Comparison of ENCODE assay signal across 12 cellular contexts in the genomic region with DNA sequence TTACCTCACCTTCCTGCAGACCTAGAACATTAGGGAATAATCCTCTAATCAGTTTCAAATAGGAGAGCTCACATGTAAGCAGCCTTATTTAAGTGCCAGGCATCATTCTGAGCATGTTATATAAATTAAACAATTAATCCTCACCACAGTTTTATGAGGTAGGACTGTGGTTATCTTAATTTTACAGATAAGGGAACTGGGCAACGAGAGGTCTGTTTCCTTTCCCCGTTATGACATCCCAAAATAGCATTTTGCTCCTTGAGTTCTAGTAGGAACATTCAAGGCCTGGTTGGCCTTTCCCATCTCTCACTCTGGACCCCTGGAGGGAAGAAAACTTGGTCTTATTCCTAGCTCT. TPM values are rescaled to one million over a fixed set of nuclear protein-coding genes. Genes with fewer than 3 reads are reported as not detected.
DNase-seq lines count a peak whose midpoint lies in the region; ATAC-seq and TF ChIP-seq lines count a peak whose summit lies in the region.
"Had no signal": no experiment of that assay in that cellular context is flagged by ENCODE, and none has a peak within 500 bp of the region (broad histone marks: within the 10 kb centered on the region; RNA-seq: fewer than 3 reads in every experiment).

No MANE protein-coding gene starts in this region.

- H3K27ac Mint-ChIP-seq in effector memory CD8-positive, alpha-beta T cell = peak overlapping the region; percentile 92 to 99
- H3K27ac Mint-ChIP-seq in osteocyte (ENCODE audit: unreplicated experiment) = peak overlapping the region; percentile 76

- H3K9me2 ChIP-seq in DOHH2 (replicated peaks; ENCODE audit: control insufficient read depth, low read length) = no peaks in the 10 kb centered on the region

- H3F3A ChIP-seq in DOHH2 (ENCODE audit: control insufficient read depth, insufficient read depth) = peaks cover 18% of the 10 kb centered on the region

- H3K4me3 ChIP-seq in DOHH2 (ENCODE audit: low read length) = peak overlapping the region; percentile 33; the same call in 1 of the 2 replicates

- no peaks in the 10 kb centered on the region for H3K27me3 Mint-ChIP-seq in effector memory CD8-positive, alpha-beta T cell
- H3K27me3 Mint-ChIP-seq in osteocyte (ENCODE audit: unreplicated experiment) = no peaks in the 10 kb centered on the region

- no peak for TF ChIP-seq CTCF in DOHH2 (IDR thresholded peaks at IDR 0.05; ENCODE audit: low read depth, low read length, poor library complexity, severe bottlenecking)
- no peak for TF ChIP-seq CTCF in osteocyte (IDR thresholded peaks at IDR 0.05)

- H3K36me3 Mint-ChIP-seq in effector memory CD8-positive, alpha-beta T cell (ENCODE audit: insufficient read depth) = no peaks in the 10 kb centered on the region
- H3K36me3 Mint-ChIP-seq in osteocyte (ENCODE audit: unreplicated experiment) = peaks cover 2% of the 10 kb centered on the region

- peak overlapping the region; percentile 62 to 82 for H3K4me3 Mint-ChIP-seq in effector memory CD8-positive, alpha-beta T cell
- no peak overlapping the region for H3K4me3 Mint-ChIP-seq in osteocyte (ENCODE audit: unreplicated experiment)

- no peaks in the 10 kb centered on the region for H3K36me3 ChIP-seq in DOHH2 (ENCODE audit: control insufficient read depth, low read length)
- H3K36me3 ChIP-seq in KOPT-K1 (ENCODE audit: insufficient read depth, low read length) = no peaks in the 10 kb centered on the region
- H3K36me3 ChIP-seq: prostate gland had no signal

- H3K9me3 Mint-ChIP-seq in effector memory CD8-positive, alpha-beta T cell = no peaks in the 10 kb centered on the region
- peaks cover 4% of the 10 kb centered on the region for H3K9me3 Mint-ChIP-seq in osteocyte (ENCODE audit: unreplicated experiment)

- ATAC-seq in effector memory CD8-positive, alpha-beta T cell (replicated peaks) = no peak
- ATAC-seq: PC-3 had no signal

- DNase-seq in effector memory CD8-positive, alpha-beta T cell = no peak
- DNase-seq in osteocyte (ENCODE audit: extremely low spot score, unreplicated experiment) = no peak
- no peak for DNase-seq in dedifferentiated amniotic fluid mesenchymal stem cell (ENCODE audit: extremely low spot score)
- no peak for DNase-seq in putamen (ENCODE audit: low spot score)
- DNase-seq in NOMO-1 treated with dmso at 0.1 percent for 144 hours (lab: John Stamatoyannopoulos, UW; ENCODE audit: unreplicated experiment) = no peak
- DNase-seq in NCI-H1694 (lab: John Stamatoyannopoulos, UW) = no peak
- DNase-seq: activated CD4-positive, alpha-beta T cell treated with anti-CD3 and anti-CD28 coated beads for 1 hour; PC-3 had no signal

- H3K27me3 ChIP-seq in DOHH2 (ENCODE audit: control insufficient read depth, low read length) = no peaks in the 10 kb centered on the region

- H3K4me2 ChIP-seq in DOHH2 (ENCODE audit: low read length) = peak overlapping the region; percentile 48

- no peak overlapping the region for H3K27ac ChIP-seq in DOHH2 (ENCODE audit: low read depth, low read length)
- H3K27ac ChIP-seq in KOPT-K1 (ENCODE audit: low read depth, low read length, poor library complexity, severe bottlenecking) = peak overlapping the region; percentile 71

- peaks cover 42% of the 10 kb centered on the region for H3K4me1 ChIP-seq in DOHH2 (ENCODE audit: control insufficient read depth, low read length)
- H3K4me1 ChIP-seq: prostate gland had no signal

- H3K4me1 Mint-ChIP-seq in effector memory CD8-positive, alpha-beta T cell (ENCODE audit: low read depth in 2 of 2) = peaks cover 25 to 33% of the 10 kb centered on the region in 2 donors
- peaks cover 18% of the 10 kb centered on the region for H3K4me1 Mint-ChIP-seq in osteocyte (ENCODE audit: unreplicated experiment)

- H3K9me3 ChIP-seq in DOHH2 (ENCODE audit: control insufficient read depth, insufficient read depth, low read length) (peaks cover 13% of the 10 kb centered on the region; the same call in 1 of the 2 replicates), KOPT-K1 (ENCODE audit: insufficient read depth, low read length, poor library complexity, severe bottlenecking) (peaks cover 4% of the 10 kb centered on the region)
- H3K9me3 ChIP-seq: prostate gland had no signal

- H4K20me1 ChIP-seq in DOHH2 (ENCODE audit: control insufficient read depth, insufficient read depth, low read depth, low read length) = no peaks in the 10 kb centered on the region

- H3K79me2 ChIP-seq in DOHH2 (ENCODE audit: control insufficient read depth, low read length) = no peaks in the 10 kb centered on the region

RNA-seq across cellular contexts. Expression of a gene that starts 19.1 kb away (rescaled TPM):
- not detected in 2 replicates for total RNA-seq in osteocyte
- total RNA-seq: PC-3, prostate gland had no signal

RNA-seq across cellular contexts. Expression of a gene that starts 44.8 kb away (rescaled TPM):
- total RNA-seq in osteocyte = not detected in 2 replicates
- total RNA-seq: M059J, PC-3, prostate gland had no signal
